ENCODE assay signal across 19 cellular contexts in the genomic region with DNA sequence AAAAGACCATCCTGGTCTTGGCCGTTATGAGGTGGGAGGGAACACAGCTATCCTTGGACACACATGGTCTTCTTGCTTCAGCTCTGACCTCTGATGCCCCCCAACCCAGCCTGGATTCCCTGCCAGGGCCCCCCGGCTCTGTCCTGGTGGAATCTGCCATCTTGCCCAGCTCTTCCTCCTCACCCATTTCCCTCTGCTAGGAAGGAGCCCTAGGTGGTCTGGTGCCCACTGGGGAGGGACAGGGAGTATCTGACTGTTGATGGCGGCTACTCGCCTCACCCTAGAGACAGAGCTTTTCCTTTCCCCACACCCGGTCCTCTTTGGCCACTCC. TPM values are rescaled to one million over a fixed set of nuclear protein-coding genes. Genes with fewer than 3 reads are reported as not detected.
DNase-seq lines count a peak whose midpoint lies in the region; ATAC-seq and TF ChIP-seq lines count a peak whose summit lies in the region.
"Had no signal": no experiment of that assay in that cellular context is flagged by ENCODE, and none has a peak within 500 bp of the region (broad histone marks: within the 10 kb centered on the region; RNA-seq: fewer than 3 reads in every experiment).

No MANE protein-coding gene starts in this region.

- H3K36me3 ChIP-seq in left ventricle myocardium inferior (peaks cover 29% of the 10 kb centered on the region), endodermal cell (ENCODE audit: control insufficient read depth, insufficient read depth, low read length) (no peaks in the 10 kb centered on the region), parathyroid adenoma (ENCODE audit: control insufficient read depth, insufficient read depth, low read length) (no peaks in the 10 kb centered on the region), tibial nerve (peaks cover 0 to 24% (median 0%) of the 10 kb centered on the region in 3 donors), ovary (no peaks in the 10 kb centered on the region)

- H3K9ac ChIP-seq in endodermal cell (ENCODE audit: extremely low read depth, low read length, poor library complexity, severe bottlenecking) (no peak overlapping the region), parathyroid adenoma (no peak overlapping the region)
- H3K9ac ChIP-seq: KMS-11 had no signal

- DNase-seq in left ventricle myocardium inferior (no peak), left ventricle myocardium superior (no peak), endodermal cell (no peak), tibial nerve (ENCODE audit: low spot score in 2 of 2) (no peak), middle frontal gyrus (ENCODE audit: extremely low spot score, low spot score) (no peak), ovary (no peak)
- DNase-seq in activated T-helper 2 cell treated with anti-CD3 and anti-CD28 coated beads, Interferon-gamma antibody, Interleukin-2, Interleukin-4, amounts not matched to agents 10 μg/mL and 5 μg/mL and 100 μg/mL, durations not matched to agents 14 hours and 24 hours and 36 hours (ENCODE audit: low spot score): no peak
- DNase-seq: activated CD4-positive, alpha-beta T cell treated with anti-CD3 and anti-CD28 coated beads for 36 hours; activated naive CD8-positive, alpha-beta T cell treated with anti-CD3 and anti-CD28 coated beads for 36 hours; islet precursor cell; NCI-H1417 treated with DMSO at 0.1 percent for 48 hours; SIG-M5; stimulated activated CD4-positive, alpha-beta T cell treated with anti-CD3 and anti-CD28 coated beads, Interleukin-2, amount 100 ng/mL, for 48 hours; T-helper 9 cell had no signal

- H3K9me3 Mint-ChIP-seq in endodermal cell: no peaks in the 10 kb centered on the region
- H3K9me3 Mint-ChIP-seq in activated T-helper 2 cell treated with anti-CD3 and anti-CD28 coated beads, Interferon-gamma antibody, Interleukin-2, Interleukin-4, amounts not matched to agents 10 μg/mL and 5 μg/mL and 100 μg/mL, durations not matched to agents 14 hours and 24 hours and 36 hours: no peaks in the 10 kb centered on the region
- H3K9me3 Mint-ChIP-seq: activated naive CD8-positive, alpha-beta T cell treated with anti-CD3 and anti-CD28 coated beads for 36 hours; GM23338 had no signal

- H3K4me3 Mint-ChIP-seq in endodermal cell: no peak overlapping the region
- H3K4me3 Mint-ChIP-seq in activated T-helper 2 cell treated with anti-CD3 and anti-CD28 coated beads, Interferon-gamma antibody, Interleukin-2, Interleukin-4, amounts not matched to agents 10 μg/mL and 5 μg/mL and 100 μg/mL, durations not matched to agents 14 hours and 24 hours and 36 hours (ENCODE audit: low read depth): no peak overlapping the region
- H3K4me3 Mint-ChIP-seq: activated CD4-positive, alpha-beta T cell treated with anti-CD3 and anti-CD28 coated beads for 36 hours; activated naive CD8-positive, alpha-beta T cell treated with anti-CD3 and anti-CD28 coated beads for 36 hours; GM23338 had no signal

- no peak for ATAC-seq in left ventricle myocardium superior
- ATAC-seq: activated CD4-positive, alpha-beta T cell treated with anti-CD3 and anti-CD28 coated beads for 36 hours had no signal

- H3K4me1 ChIP-seq in left ventricle myocardium inferior: peaks cover 69% of the 10 kb centered on the region
- no peaks in the 10 kb centered on the region for H3K4me1 ChIP-seq in endodermal cell (ENCODE audit: control insufficient read depth, insufficient read depth, low read length)
- peaks cover 39% of the 10 kb centered on the region for H3K4me1 ChIP-seq in parathyroid adenoma
- peaks cover 5 to 96% (median 71%) of the 10 kb centered on the region in 4 donors for H3K4me1 ChIP-seq in tibial nerve
- no peaks in the 10 kb centered on the region for H3K4me1 ChIP-seq in ovary (ENCODE audit: insufficient read depth)

- TF ChIP-seq CTCF in left ventricle myocardium inferior (IDR thresholded peaks at IDR 0.05; ENCODE audit: borderline replicate concordance) (no peak), endodermal cell (conservative IDR thresholded peaks at IDR 0.05) (no peak), parathyroid adenoma (IDR thresholded peaks at IDR 0.05) (no peak), tibial nerve (IDR thresholded peaks at IDR 0.05) (no peak), ovary (IDR thresholded peaks at IDR 0.05) (no peak)

- no peak overlapping the region for H2AFZ ChIP-seq in parathyroid adenoma
- H2AFZ ChIP-seq: GM23338 had no signal

- H3K9me3 ChIP-seq in left ventricle myocardium inferior (replicated peaks) (no peaks in the 10 kb centered on the region), endodermal cell (ENCODE audit: control insufficient read depth, low read length) (no peaks in the 10 kb centered on the region), parathyroid adenoma (ENCODE audit: control insufficient read depth, low read length) (no peaks in the 10 kb centered on the region), tibial nerve (no peaks in the 10 kb centered on the region), ovary (no peaks in the 10 kb centered on the region)
- H3K9me3 ChIP-seq: upper lobe of left lung had no signal

- peaks cover 31% of the 10 kb centered on the region for H3K79me2 ChIP-seq in parathyroid adenoma

- H3K4me1 Mint-ChIP-seq in endodermal cell: peaks cover 16% of the 10 kb centered on the region
- H3K4me1 Mint-ChIP-seq in activated T-helper 2 cell treated with anti-CD3 and anti-CD28 coated beads, Interferon-gamma antibody, Interleukin-2, Interleukin-4, amounts not matched to agents 10 μg/mL and 5 μg/mL and 100 μg/mL, durations not matched to agents 14 hours and 24 hours and 36 hours (ENCODE audit: low read depth): no peaks in the 10 kb centered on the region
- H3K4me1 Mint-ChIP-seq: activated CD4-positive, alpha-beta T cell treated with anti-CD3 and anti-CD28 coated beads for 36 hours; activated naive CD8-positive, alpha-beta T cell treated with anti-CD3 and anti-CD28 coated beads for 36 hours had no signal

- peak overlapping the region; percentile 80 for H3K27ac ChIP-seq in left ventricle myocardium inferior (replicated peaks)
- H3K27ac ChIP-seq in endodermal cell (ENCODE audit: low read depth, low read length): peak overlapping the region; percentile 100
- peak overlapping the region; percentile 64 for H3K27ac ChIP-seq in parathyroid adenoma
- peak overlapping the region; percentile 76 to 98 (median 84) for H3K27ac ChIP-seq in tibial nerve
- no peak overlapping the region for H3K27ac ChIP-seq in ovary
- H3K27ac ChIP-seq: epithelial cell of prostate, KMS-11 had no signal

- no peak overlapping the region for H3K27ac Mint-ChIP-seq in endodermal cell
- H3K27ac Mint-ChIP-seq in activated T-helper 2 cell treated with anti-CD3 and anti-CD28 coated beads, Interferon-gamma antibody, Interleukin-2, Interleukin-4, amounts not matched to agents 10 μg/mL and 5 μg/mL and 100 μg/mL, durations not matched to agents 14 hours and 24 hours and 36 hours: no peak overlapping the region
- H3K27ac Mint-ChIP-seq: activated CD4-positive, alpha-beta T cell treated with anti-CD3 and anti-CD28 coated beads for 36 hours; activated naive CD8-positive, alpha-beta T cell treated with anti-CD3 and anti-CD28 coated beads for 36 hours; GM23338 had no signal

- TF ChIP-seq EP300 in tibial nerve (IDR thresholded peaks at IDR 0.05) (no peak), ovary (IDR thresholded peaks at IDR 0.05) (no peak)

- TF ChIP-seq POLR2A in tibial nerve (IDR thresholded peaks at IDR 0.05): no peak
- no peak for TF ChIP-seq POLR2A in ovary (IDR thresholded peaks at IDR 0.05)

- H3K27me3 ChIP-seq in left ventricle myocardium inferior (ENCODE audit: low read depth): no peaks in the 10 kb centered on the region
- no peaks in the 10 kb centered on the region for H3K27me3 ChIP-seq in endodermal cell (ENCODE audit: control insufficient read depth, insufficient read depth, low read length, poor library complexity, severe bottlenecking)
- H3K27me3 ChIP-seq in parathyroid adenoma (ENCODE audit: control insufficient read depth, insufficient read depth, low read length): no peaks in the 10 kb centered on the region
- H3K27me3 ChIP-seq in tibial nerve: no peaks in the 10 kb centered on the region
- no peaks in the 10 kb centered on the region for H3K27me3 ChIP-seq in ovary
- H3K27me3 ChIP-seq: upper lobe of left lung had no signal

- no peaks in the 10 kb centered on the region for H3K27me3 Mint-ChIP-seq in endodermal cell (ENCODE audit: insufficient read depth)
- H3K27me3 Mint-ChIP-seq in activated T-helper 2 cell treated with anti-CD3 and anti-CD28 coated beads, Interferon-gamma antibody, Interleukin-2, Interleukin-4, amounts not matched to agents 10 μg/mL and 5 μg/mL and 100 μg/mL, durations not matched to agents 14 hours and 24 hours and 36 hours (ENCODE audit: low read depth): no peaks in the 10 kb centered on the region
- H3K27me3 Mint-ChIP-seq: activated CD4-positive, alpha-beta T cell treated with anti-CD3 and anti-CD28 coated beads for 36 hours; activated naive CD8-positive, alpha-beta T cell treated with anti-CD3 and anti-CD28 coated beads for 36 hours had no signal

- intact Hi-C loops in left ventricle myocardium inferior (cut with micrococcal nuclease) (no loop called here), left ventricle myocardium superior (cut with micrococcal nuclease) (no loop called here), ovary (cut with DNase I) (no loop called here)
- intact Hi-C loops in activated T-helper 2 cell treated with anti-CD3 and anti-CD28 coated beads, Interferon-gamma antibody, Interleukin-2, Interleukin-4, amounts not matched to agents 10 μg/mL and 5 μg/mL and 100 μg/mL, durations not matched to agents 14 hours and 24 hours and 36 hours (cut with micrococcal nuclease): no loop called here

- H3K4me3 ChIP-seq in left ventricle myocardium inferior: no peak overlapping the region
- H3K4me3 ChIP-seq in endodermal cell (ENCODE audit: low read length): no peak overlapping the region
- H3K4me3 ChIP-seq in parathyroid adenoma (ENCODE audit: low read depth, low read length): no peak overlapping the region
- H3K4me3 ChIP-seq in tibial nerve: no peak overlapping the region
- no peak overlapping the region for H3K4me3 ChIP-seq in ovary
- H3K4me3 ChIP-seq: GM23338, upper lobe of left lung had no signal

- WGBS in endodermal cell (ENCODE audit: insufficient coverage in 1 of 2, insufficient read length in 1 of 2), 2 experiments: 60 to 99% methylated on average over 1 to 5 of the region's 5 CpGs
- 52% methylated on average over 5 of the region's 5 CpGs for WGBS in tibial nerve, 2 donors
- 88 to 95% (median 91%) methylated on average over 5 of the region's 5 CpGs for WGBS in ovary, 3 donors

- peaks cover 34% of the 10 kb centered on the region for H3K36me3 Mint-ChIP-seq in endodermal cell (ENCODE audit: low read depth)
- no peaks in the 10 kb centered on the region for H3K36me3 Mint-ChIP-seq in activated T-helper 2 cell treated with anti-CD3 and anti-CD28 coated beads, Interferon-gamma antibody, Interleukin-2, Interleukin-4, amounts not matched to agents 10 μg/mL and 5 μg/mL and 100 μg/mL, durations not matched to agents 14 hours and 24 hours and 36 hours (ENCODE audit: low read depth)
- H3K36me3 Mint-ChIP-seq: activated naive CD8-positive, alpha-beta T cell treated with anti-CD3 and anti-CD28 coated beads for 36 hours had no signal

- H3K4me2 ChIP-seq in parathyroid adenoma (ENCODE audit: low read length): peak overlapping the region; percentile 32
- H3K4me2 ChIP-seq: GM23338, KMS-11 had no signal

RNA-seq across cellular contexts. Expression of a gene that starts 30.1 kb away (rescaled TPM):
- total RNA-seq in left ventricle myocardium inferior (56.9 TPM), left ventricle myocardium superior (75.7 TPM), endodermal cell (10 to 100 TPM; 50.5 to 67.9 TPM), tibial nerve (10 to 100 TPM; 45.0 to 80.4 (median 67.0) TPM), ovary (10 to 100 TPM in 2 of 7 donors, 1 to 10 TPM in 5; 4.4 to 35.7 (median 8.7) TPM)
- polyA plus RNA-seq in endodermal cell (2013, experiment 1 of 2): 107 TPM
- 113 TPM for polyA plus RNA-seq in endodermal cell (2013, experiment 2 of 2)
- 1.3 and 2.9 TPM in 2 replicates for total RNA-seq in activated T-helper 2 cell treated with anti-CD3 and anti-CD28 coated beads, Interferon-gamma antibody, Interleukin-2, Interleukin-4, amounts not matched to agents 10 μg/mL and 5 μg/mL and 100 μg/mL, durations not matched to agents 14 hours and 24 hours and 36 hours
- polyA plus RNA-seq in ovary: 10 to 100 TPM in 1 of 2 donors, 1 to 10 TPM in 1; 7.0 to 28.2 TPM

Comparison
In these comparisons a context has a peak if more than half of its experiments do, and no peak if none do; other contexts are left out.
1. H3K27ac ChIP-seq: peak in left ventricle myocardium inferior (single experiment), endodermal cell (single experiment), parathyroid adenoma (single experiment) and tibial nerve (4 of 4); none in ovary (0 of 2).